13 cellular contexts compared by ENCODE assay signal in the genomic region with DNA sequence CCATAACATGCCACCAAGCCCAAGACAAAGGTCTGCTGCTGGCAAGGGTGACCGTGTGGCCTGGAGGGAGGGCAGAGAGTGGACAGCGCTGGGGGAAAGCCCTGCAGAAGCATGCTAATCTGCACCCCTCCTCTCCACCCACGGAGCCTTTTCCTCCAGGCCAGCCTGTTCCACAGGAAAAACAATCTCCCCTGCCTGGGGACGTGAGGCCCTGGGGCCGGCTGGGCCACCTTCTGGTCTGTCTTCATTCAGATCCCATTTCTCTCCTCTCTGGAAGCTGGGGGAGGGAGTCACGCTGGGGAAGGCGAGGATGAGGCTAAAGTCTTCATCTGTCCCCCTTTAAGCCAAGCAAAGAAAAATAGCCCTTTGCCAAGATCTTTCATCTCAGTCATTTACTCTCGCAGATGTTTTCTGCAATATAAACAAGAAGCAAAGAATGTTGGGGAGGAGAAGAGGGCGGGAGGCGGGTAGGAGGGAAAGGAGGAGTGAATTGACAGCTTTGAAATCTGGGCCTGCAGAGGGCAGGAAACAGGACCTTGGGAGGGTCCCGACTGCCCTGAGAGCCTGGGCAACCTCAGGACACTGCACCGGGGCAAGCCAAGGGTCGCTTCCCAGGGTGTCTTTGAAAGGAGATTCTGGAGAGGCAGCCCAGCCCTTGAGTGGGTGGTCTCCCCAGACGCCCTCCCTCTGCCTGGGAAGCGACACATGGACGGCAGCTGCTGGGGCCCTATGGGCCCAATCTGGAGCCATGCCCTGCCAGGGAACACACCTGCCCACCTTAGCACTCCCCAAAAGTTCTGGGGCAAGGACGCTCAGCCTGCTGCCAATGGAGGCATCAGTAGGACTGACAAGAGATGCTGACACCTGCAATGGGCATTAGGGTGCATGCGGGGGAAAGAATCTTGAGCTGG.
DNase-seq lines count a peak whose midpoint lies in the region; ATAC-seq and TF ChIP-seq lines count a peak whose summit lies in the region.
"Had no signal": no experiment of that assay in that cellular context is flagged by ENCODE, and none has a peak within 500 bp of the region (broad histone marks: within the 10 kb centered on the region; RNA-seq: fewer than 3 reads in every experiment).

No MANE protein-coding gene starts in this region.

- no peaks in the 10 kb centered on the region for H3K9me3 Mint-ChIP-seq in neural crest cell
- H3K9me3 Mint-ChIP-seq: memory B cell had no signal

- no peak for TF ChIP-seq CTCF in fibroblast of villous mesenchyme (IDR thresholded peaks at IDR 0.05; ENCODE audit: insufficient read depth, low read depth, low read length)
- no peak for TF ChIP-seq CTCF in neural crest cell (conservative IDR thresholded peaks at IDR 0.05)

- H3K4me1 Mint-ChIP-seq in neural crest cell, result peaks cover 72% of the 10 kb centered on the region

- no peak overlapping the region for H3K4me3 ChIP-seq in fibroblast of villous mesenchyme (ENCODE audit: low read depth, low read length)

- DNase-seq in NCI-H82 (lab: John Stamatoyannopoulos, UW) (peak; percentile 18), NCI-H82 treated with DMSO at 0.1 percent for 48 hours (lab: John Stamatoyannopoulos, UW; ENCODE audit: unreplicated experiment) (no peak), fibroblast of villous mesenchyme (ENCODE audit: low read depth) (peak; percentile 73), neural crest cell (ENCODE audit: low read depth, low spot score) (no peak), ureter (ENCODE audit: low spot score) (peak; percentile 54), NCI-H1417 treated with DMSO at 0.1 percent for 48 hours (lab: John Stamatoyannopoulos, UW) (no peak)
- DNase-seq in activated CD4-positive, alpha-beta T cell treated with anti-CD3 and anti-CD28 coated beads, Interleukin-2, amount 50 U/mL, for 48 hours, result no peak
- DNase-seq: brain microvascular endothelial cell, DMS53, NCI-H2029 treated with DMSO at 0.1 percent for 48 hours, T1000 had no signal

- H3K27ac Mint-ChIP-seq in neural crest cell (ENCODE audit: unreplicated experiment), result peak overlapping the region; percentile 99
- H3K27ac Mint-ChIP-seq: memory B cell had no signal

- no peaks in the 10 kb centered on the region for H3K27me3 Mint-ChIP-seq in neural crest cell (ENCODE audit: low read depth)
- H3K27me3 Mint-ChIP-seq: memory B cell had no signal

- H3K4me3 Mint-ChIP-seq in neural crest cell, result peak overlapping the region; percentile 77
- H3K4me3 Mint-ChIP-seq: memory B cell had no signal

- ATAC-seq in HG03432 (IDR thresholded peaks at IDR 0.05; ENCODE audit: unreplicated experiment), result no peak

- H3K36me3 Mint-ChIP-seq in neural crest cell (ENCODE audit: low read depth), result peaks cover 2% of the 10 kb centered on the region
- H3K36me3 Mint-ChIP-seq: memory B cell had no signal

Comparison
In these comparisons a context has a peak if more than half of its experiments do, and no peak if none do; other contexts are left out.
1. DNase-seq: peak in NCI-H82 (single experiment), fibroblast of villous mesenchyme (single experiment) and ureter (single experiment); none in NCI-H82 treated with DMSO at 0.1 percent for 48 hours (single experiment), neural crest cell (single experiment), NCI-H1417 treated with DMSO at 0.1 percent for 48 hours (single experiment) and activated CD4-positive, alpha-beta T cell treated with anti-CD3 and anti-CD28 coated beads, Interleukin-2, amount 50 U/mL, for 48 hours (0 of 2).